21 cellular contexts compared by ENCODE assay signal in genomic region chr7:46932266-46932655, GRCh38.
A peak's percentile ranks its signal among the peaks of the same experiment; 100 is the strongest.
DNase-seq lines count a peak whose midpoint lies in the region; FAIRE-seq and TF ChIP-seq lines count a peak whose summit lies in the region.
"Had no signal": no experiment of that assay in that cellular context is flagged by ENCODE, and none has a peak within 500 bp of the region (broad histone marks: within the 10 kb centered on the region; RNA-seq: fewer than 3 reads in every experiment).

No MANE protein-coding gene starts in this region.

- TF ChIP-seq CTCF in OCI-LY3 (IDR thresholded peaks at IDR 0.05; ENCODE audit: low read depth, low read length) (no peak), brain microvascular endothelial cell (IDR thresholded peaks at IDR 0.05; ENCODE audit: low read depth, low read length, missing control alignments) (no peak)

- H3K79me2 ChIP-seq in ACC112 (ENCODE audit: control insufficient read depth, insufficient read depth, low read length, unreplicated experiment) (no peaks in the 10 kb centered on the region), OCI-LY3 (ENCODE audit: low read length) (no peaks in the 10 kb centered on the region)

- no CpG with 5 or more reads among the region's 1 CpG for WGBS in mesodermal cell (ENCODE audit: insufficient coverage in 2 of 2), 2 experiments

- H3K36me3 ChIP-seq in ACC112 (ENCODE audit: insufficient read depth, low read length) = no peaks in the 10 kb centered on the region
- peaks cover 9% of the 10 kb centered on the region for H3K36me3 ChIP-seq in OCI-LY3 (replicated peaks; ENCODE audit: low read depth, low read length)
- H3K36me3 ChIP-seq in brain microvascular endothelial cell (replicated peaks) = no peaks in the 10 kb centered on the region
- no peaks in the 10 kb centered on the region for H3K36me3 ChIP-seq in mesodermal cell (ENCODE audit: control insufficient read depth, insufficient read depth, low read length)
- H3K36me3 ChIP-seq: esophagus squamous epithelium, HAP-1, suprapubic skin had no signal

- H3K9me3 ChIP-seq in OCI-LY3 (ENCODE audit: insufficient read depth, low read length) = no peaks in the 10 kb centered on the region
- H3K9me3 ChIP-seq in mesodermal cell (ENCODE audit: control insufficient read depth, low read length) = no peaks in the 10 kb centered on the region
- H3K9me3 ChIP-seq: esophagus squamous epithelium, HAP-1, suprapubic skin had no signal

- FAIRE-seq in GM12891 (lab: Jason Lieb, UNC) = no peak

- H4K20me1 ChIP-seq in OCI-LY3 (ENCODE audit: insufficient read depth, low read length) = no peaks in the 10 kb centered on the region

- peak overlapping the region; percentile 31 for H2AFZ ChIP-seq in ACC112 (ENCODE audit: low read length, unreplicated experiment)
- no peak overlapping the region for H2AFZ ChIP-seq in OCI-LY3 (ENCODE audit: low read depth, low read length)

- H3K4me1 ChIP-seq in ACC112 (ENCODE audit: control insufficient read depth, insufficient read depth, low read length, unreplicated experiment) = peaks cover 45% of the 10 kb centered on the region
- peaks cover 70% of the 10 kb centered on the region for H3K4me1 ChIP-seq in OCI-LY3 (ENCODE audit: low read length)
- peaks cover 15% of the 10 kb centered on the region for H3K4me1 ChIP-seq in mesodermal cell (ENCODE audit: control insufficient read depth, insufficient read depth, low read length, poor library complexity, severe bottlenecking)
- H3K4me1 ChIP-seq: HAP-1 had no signal

- in situ Hi-C loops in brain microvascular endothelial cell (cut with HindIII; ENCODE audit: low pct_ligation_motif_present, low sequenced_read_pairs) = no loop called here

- H3K4me3 ChIP-seq in ACC112 (ENCODE audit: low read depth, low read length) (no peak overlapping the region), OCI-LY3 (ENCODE audit: low read length) (no peak overlapping the region), brain microvascular endothelial cell (ENCODE audit: low read depth, low read length) (no peak overlapping the region), mesodermal cell (ENCODE audit: extremely low read depth, insufficient read depth, low read length, poor library complexity, severe bottlenecking) (no peak overlapping the region)
- H3K4me3 ChIP-seq: HAP-1, suprapubic skin had no signal

- H3K27me3 ChIP-seq in ACC112 (ENCODE audit: insufficient read depth, low read length) (no peaks in the 10 kb centered on the region), OCI-LY3 (ENCODE audit: low read depth, low read length) (no peaks in the 10 kb centered on the region), brain microvascular endothelial cell (replicated peaks) (no peaks in the 10 kb centered on the region)
- H3K27me3 ChIP-seq: esophagus squamous epithelium, suprapubic skin had no signal

- peak overlapping the region; percentile 77 for H3K4me2 ChIP-seq in OCI-LY3 (ENCODE audit: low read length)

- peak overlapping the region; percentile 89 for H3K27ac ChIP-seq in ACC112 (ENCODE audit: low read depth, low read length)
- peak overlapping the region; percentile 78; the same call in 1 of the 2 replicates for H3K27ac ChIP-seq in OCI-LY3 (ENCODE audit: low read length)
- peak overlapping the region; percentile 88 for H3K27ac ChIP-seq in brain microvascular endothelial cell
- peak overlapping the region; percentile 81 for H3K27ac ChIP-seq in mesodermal cell (ENCODE audit: low read depth, low read length, severe bottlenecking)

- TF ChIP-seq POLR2A in GM12891 (IDR thresholded peaks at IDR 0.05; ENCODE audit: low read depth, low read length) = no peak

- H3K9ac ChIP-seq in OCI-LY3 (ENCODE audit: low read length) = no peak overlapping the region

- no peak for DNase-seq in brain microvascular endothelial cell
- no peak for DNase-seq in iPS-NIHi11 (ENCODE audit: low spot score)
- no peak for DNase-seq in SKM-1 (lab: John Stamatoyannopoulos, UW; ENCODE audit: unreplicated experiment)
- DNase-seq in GM12891 (ENCODE audit: insufficient read length, low spot score) = no peak
- DNase-seq in stimulated activated CD4-positive, alpha-beta T cell treated with anti-CD3 and anti-CD28 coated beads, Interleukin-4, amount 100 ng/mL, for 1 hour = no peak
- DNase-seq: activated CD4-positive, alpha-beta T cell treated with anti-CD3 and anti-CD28 coated beads for 4 hours; aorta; CD4-positive, CD25-positive, alpha-beta regulatory T cell; cerebellar nuclear complex; esophagus squamous epithelium; KG1; NCI-H1694; NCI-H2171 treated with DMSO at 0.1 percent for 48 hours; NCI-H524 treated with DMSO at 0.1 percent for 48 hours; Right ventricle myocardium superior; stimulated activated CD4-positive, alpha-beta T cell treated with anti-CD3 and anti-CD28 coated beads, Interleukin-1b, Interleukin-23, amount 100 ng/mL, for 48 hours had no signal

TF ChIP-seq in GM12891, 5 proteins besides CTCF, POLR2A, EP300 and RAD21:
- TF ChIP-seq POLR2AphosphoS5 (IDR thresholded peaks at IDR 0.05; ENCODE audit: low read depth, low read length) (no peak), SPI1 (IDR thresholded peaks at IDR 0.05; ENCODE audit: low read depth, low read length) (no peak), PAX5 (IDR thresholded peaks at IDR 0.05; ENCODE audit: insufficient read depth, low read length, severe bottlenecking) (no peak), POU2F2 (IDR thresholded peaks at IDR 0.05; ENCODE audit: low read depth, low read length) (no peak), TAF1 (IDR thresholded peaks at IDR 0.05; ENCODE audit: low read depth, low read length) (no peak)
